In genomic region chr7:22094413-22095304, GRCh38 we compare ENCODE assay signal across 9 cellular contexts.
DNase-seq lines count a peak whose midpoint lies in the region; ATAC-seq and TF ChIP-seq lines count a peak whose summit lies in the region.
"Had no signal": no experiment of that assay in that cellular context is flagged by ENCODE, and none has a peak within 500 bp of the region (broad histone marks: within the 10 kb centered on the region; RNA-seq: fewer than 3 reads in every experiment).

No MANE protein-coding gene starts in this region.

- peak; percentile 50 for DNase-seq in COLO668 (lab: John Stamatoyannopoulos, UW; ENCODE audit: unreplicated experiment)
- peak; percentile 46 for DNase-seq in H4 (ENCODE audit: low spot score)
- peak; percentile 82 for DNase-seq in RPMI7951 (ENCODE audit: low read depth)
- DNase-seq in islet precursor cell = peak; percentile 38
- DNase-seq in GM13976 (ENCODE audit: low spot score) = no peak
- no peak for DNase-seq in activated T-cell treated with anti-CD3 and anti-CD28 coated beads, Interleukin-2, amount 50 U/mL, for 24 hours

- no peaks in the 10 kb centered on the region for H3K36me3 Mint-ChIP-seq in activated T-cell treated with anti-CD3 and anti-CD28 coated beads, Interleukin-2, amount 50 U/mL, for 24 hours (ENCODE audit: low read depth)

- H3K27ac Mint-ChIP-seq in activated T-cell treated with anti-CD3 and anti-CD28 coated beads, Interleukin-2, amount 50 U/mL, for 24 hours = no peak overlapping the region

- no peaks in the 10 kb centered on the region for H3K9me3 Mint-ChIP-seq in activated T-cell treated with anti-CD3 and anti-CD28 coated beads, Interleukin-2, amount 50 U/mL, for 24 hours

- TF ChIP-seq CTCF in GM13976 (IDR thresholded peaks at IDR 0.05; ENCODE audit: borderline replicate concordance, control extremely low read depth, extremely low read depth, insufficient read depth, missing control alignments) = no peak

- no peak for ATAC-seq in HG02571 (IDR thresholded peaks at IDR 0.05; ENCODE audit: unreplicated experiment)
- ATAC-seq in GM19455 (IDR thresholded peaks at IDR 0.05; ENCODE audit: unreplicated experiment) = no peak
- ATAC-seq: sciatic nerve had no signal

- no peak overlapping the region for H3K4me3 Mint-ChIP-seq in activated T-cell treated with anti-CD3 and anti-CD28 coated beads, Interleukin-2, amount 50 U/mL, for 24 hours

- H3K4me1 Mint-ChIP-seq in activated T-cell treated with anti-CD3 and anti-CD28 coated beads, Interleukin-2, amount 50 U/mL, for 24 hours (ENCODE audit: low read depth) = no peaks in the 10 kb centered on the region

- peaks cover 3% of the 10 kb centered on the region for H3K27me3 Mint-ChIP-seq in activated T-cell treated with anti-CD3 and anti-CD28 coated beads, Interleukin-2, amount 50 U/mL, for 24 hours

- in situ Hi-C loops in GM13976 (cut with MboI; ENCODE audit: low sequenced_read_pairs, unreplicated experiment) = no loop called here

Comparison
In these comparisons a context has a peak if more than half of its experiments do, and no peak if none do; other contexts are left out.
1. DNase-seq: peak in COLO668 (single experiment), H4 (single experiment), RPMI7951 (single experiment) and islet precursor cell (single experiment); none in GM13976 (single experiment) and activated T-cell treated with anti-CD3 and anti-CD28 coated beads, Interleukin-2, amount 50 U/mL, for 24 hours (single experiment).